In genomic region chr5:158677490-158677838, GRCh38 we compare ENCODE assay signal across 27 cellular contexts.
DNase-seq lines count a peak whose midpoint lies in the region; ATAC-seq and TF ChIP-seq lines count a peak whose summit lies in the region.
"Had no signal": no experiment of that assay in that cellular context is flagged by ENCODE, and none has a peak within 500 bp of the region (broad histone marks: within the 10 kb centered on the region; RNA-seq: fewer than 3 reads in every experiment).

No MANE protein-coding gene starts in this region.

- H3K4me1 ChIP-seq in BLaER1 treated with 17β-estradiol and CSF1 and Interleukin-3, amounts not matched to agents 10 nM and 100 nM: peaks cover 16 to 75% (median 61%) of the 10 kb centered on the region in 10 experiments
- peaks cover 12% of the 10 kb centered on the region for H3K4me1 ChIP-seq in GM23338 (ENCODE audit: insufficient read depth)
- H3K4me1 ChIP-seq: ascending aorta, tibial artery had no signal

- no peak for TF ChIP-seq RAD21 in neural cell (conservative IDR thresholded peaks at IDR 0.05)

- peaks cover 29% of the 10 kb centered on the region for H3K4me1 Mint-ChIP-seq in GM23338
- H3K4me1 Mint-ChIP-seq in activated naive CD8-positive, alpha-beta T cell treated with anti-CD3 and anti-CD28 coated beads, Interleukin-2, amount 10 ng/mL, durations not matched to agents 7 days and 5 days: peaks cover 8% of the 10 kb centered on the region

- H3K36me3 ChIP-seq in BLaER1 treated with 17β-estradiol and CSF1 and Interleukin-3, amounts not matched to agents 10 nM and 100 nM: peaks cover 0 to 6% (median 0%) of the 10 kb centered on the region in 11 experiments; a peak in 3 of 22 replicates
- no peaks in the 10 kb centered on the region for H3K36me3 ChIP-seq in GM23338 (ENCODE audit: insufficient read depth)
- H3K36me3 ChIP-seq in neural cell (ENCODE audit: insufficient read depth, low read length): no peaks in the 10 kb centered on the region
- H3K36me3 ChIP-seq: ascending aorta, neutrophil, tibial artery had no signal

- peak overlapping the region in 4 of 11 experiments; percentile 59 to 70 (median 60); a peak in 4 of 22 replicates for H3K27ac ChIP-seq in BLaER1 treated with 17β-estradiol and CSF1 and Interleukin-3, amounts not matched to agents 10 nM and 100 nM
- H3K27ac ChIP-seq in GM23338 (ENCODE audit: low read depth) (no peak overlapping the region), neural cell (ENCODE audit: low read length) (no peak overlapping the region)
- H3K27ac ChIP-seq: ascending aorta, neutrophil, tibial artery had no signal

- no peaks in the 10 kb centered on the region for H3K36me3 Mint-ChIP-seq in GM23338 (ENCODE audit: low read depth)
- no peaks in the 10 kb centered on the region for H3K36me3 Mint-ChIP-seq in activated naive CD8-positive, alpha-beta T cell treated with anti-CD3 and anti-CD28 coated beads, Interleukin-2, amount 10 ng/mL, durations not matched to agents 7 days and 5 days
- H3K36me3 Mint-ChIP-seq: activated naive CD8-positive, alpha-beta T cell had no signal

- no peak for TF ChIP-seq EP300 in neural cell (conservative IDR thresholded peaks at IDR 0.05; ENCODE audit: poor library complexity, severe bottlenecking)

- peaks cover 16 to 31% (median 25%) of the 10 kb centered on the region in 11 experiments; a peak in 20 of 22 replicates for H3K9me3 ChIP-seq in BLaER1 treated with 17β-estradiol and CSF1 and Interleukin-3, amounts not matched to agents 10 nM and 100 nM (replicated peaks in 1 of 11)
- no peaks in the 10 kb centered on the region for H3K9me3 ChIP-seq in neural cell (ENCODE audit: low read length)
- H3K9me3 ChIP-seq: ascending aorta, mucosa of descending colon, neutrophil, tibial artery had no signal

- H3K9me2 ChIP-seq in GM23338 (ENCODE audit: insufficient read depth) (no peaks in the 10 kb centered on the region), neural cell (ENCODE audit: insufficient read depth, low read length) (no peaks in the 10 kb centered on the region)

- no peak overlapping the region for H3K27ac Mint-ChIP-seq in GM23338
- peak overlapping the region; percentile 19 for H3K27ac Mint-ChIP-seq in activated naive CD8-positive, alpha-beta T cell treated with anti-CD3 and anti-CD28 coated beads, Interleukin-2, amount 10 ng/mL, durations not matched to agents 7 days and 5 days
- H3K27ac Mint-ChIP-seq: activated naive CD8-positive, alpha-beta T cell; T-helper 2 cell treated with Interferon-gamma antibody and Interleukin-4, amounts not matched to agents 5 μg/mL and 100 μg/mL, for 36 hours had no signal

- H2AFZ ChIP-seq in GM23338: peak overlapping the region; percentile 14; the same call in 1 of the 2 replicates
- no peak overlapping the region for H2AFZ ChIP-seq in neural cell (ENCODE audit: low read depth, low read length)

- H3K79me2 ChIP-seq in GM23338 (replicated peaks; ENCODE audit: insufficient read depth): no peaks in the 10 kb centered on the region
- no peaks in the 10 kb centered on the region for H3K79me2 ChIP-seq in neural cell (replicated peaks; ENCODE audit: insufficient read depth, low read length)

- no peaks in the 10 kb centered on the region for H3K27me3 ChIP-seq in BLaER1 treated with 17β-estradiol and CSF1 and Interleukin-3, amounts not matched to agents 10 nM and 100 nM
- H3K27me3 ChIP-seq in GM23338 (ENCODE audit: insufficient read depth) (no peaks in the 10 kb centered on the region), neural cell (ENCODE audit: insufficient read depth, low read depth, low read length) (no peaks in the 10 kb centered on the region)
- H3K27me3 ChIP-seq: ascending aorta, tibial artery had no signal

- ATAC-seq in GM23338: peak; percentile 45
- no peak for ATAC-seq in activated naive CD8-positive, alpha-beta T cell treated with anti-CD3 and anti-CD28 coated beads, Interleukin-2, amount 10 ng/mL, durations not matched to agents 7 days and 5 days (ENCODE audit: low read depth)
- no peak for ATAC-seq in HG03095 (IDR thresholded peaks at IDR 0.05; ENCODE audit: unreplicated experiment)
- ATAC-seq: left colon, mucosa of descending colon, right cardiac atrium had no signal

- H3K4me3 Mint-ChIP-seq in GM23338: peak overlapping the region; percentile 8; the same call in 1 of the 3 replicates
- H3K4me3 Mint-ChIP-seq in activated naive CD8-positive, alpha-beta T cell treated with anti-CD3 and anti-CD28 coated beads, Interleukin-2, amount 10 ng/mL, durations not matched to agents 7 days and 5 days: peak overlapping the region; percentile 21
- H3K4me3 Mint-ChIP-seq: activated naive CD8-positive, alpha-beta T cell; T-helper 2 cell treated with Interferon-gamma antibody and Interleukin-4, amounts not matched to agents 5 μg/mL and 100 μg/mL, for 36 hours had no signal

- DNase-seq in GM23338 (ENCODE audit: low spot score) (no peak), DMS53 treated with DMSO at 0.1 percent for 48 hours (lab: John Stamatoyannopoulos, UW; ENCODE audit: unreplicated experiment) (no peak), NCI-H2171 treated with DMSO at 0.1 percent for 48 hours (lab: John Stamatoyannopoulos, UW) (no peak)
- no peak for DNase-seq in activated naive CD8-positive, alpha-beta T cell treated with anti-CD3 and anti-CD28 coated beads, Interleukin-2, amount 10 ng/mL, durations not matched to agents 7 days and 5 days
- DNase-seq: ACHN; activated CD4-positive, alpha-beta T cell treated with anti-CD3 and anti-CD28 coated beads for 4 hours; activated effector memory CD4-positive, alpha-beta T cell treated with anti-CD3 and anti-CD28 coated beads, Interleukin-2, amount 50 U/mL, for 16 hours; COR-L47; GDM1; GOT3; left colon; mucosa of descending colon; NCI-H1694 treated with DMSO at 0.1 percent for 48 hours; NCI-H2171; NCI-H524; posterior cingulate gyrus; right cardiac atrium; Right ventricle myocardium superior; stimulated activated CD4-positive, alpha-beta T cell treated with anti-CD3 and anti-CD28 coated beads, Interleukin-2, amount 100 ng/mL, for 24 hours; tibial artery had no signal

- POLR2A ChIA-PET in activated naive CD8-positive, alpha-beta T cell treated with anti-CD3 and anti-CD28 coated beads, Interleukin-2, amount 10 ng/mL, durations not matched to agents 7 days and 5 days (lab: Charles Lee): no interaction called here

- TF ChIP-seq CTCF in GM23338 (conservative IDR thresholded peaks at IDR 0.05; ENCODE audit: low read depth in 2 of 2): no peak
- peak; percentile 1 for TF ChIP-seq CTCF in neural cell (IDR thresholded peaks at IDR 0.05; ENCODE audit: poor library complexity, severe bottlenecking)

- H4K20me1 ChIP-seq in BLaER1 treated with 17β-estradiol and CSF1 and Interleukin-3, amounts not matched to agents 10 nM and 100 nM: no peaks in the 10 kb centered on the region
- no peaks in the 10 kb centered on the region for H4K20me1 ChIP-seq in GM23338 (replicated peaks; ENCODE audit: insufficient read depth)
- no peaks in the 10 kb centered on the region for H4K20me1 ChIP-seq in neural cell (ENCODE audit: insufficient read depth)

- peak overlapping the region in 4 of 10 experiments; percentile 1 to 52 (median 40); a peak in 7 of 20 replicates for H3K4me3 ChIP-seq in BLaER1 treated with 17β-estradiol and CSF1 and Interleukin-3, amounts not matched to agents 10 nM and 100 nM
- no peak overlapping the region for H3K4me3 ChIP-seq in GM23338
- no peak overlapping the region for H3K4me3 ChIP-seq in neural cell (ENCODE audit: low read length)
- H3K4me3 ChIP-seq: ascending aorta, mucosa of descending colon, tibial artery had no signal

- H3K27me3 Mint-ChIP-seq in GM23338 (ENCODE audit: insufficient read depth, low read depth, poor library complexity): no peaks in the 10 kb centered on the region
- peaks cover 2% of the 10 kb centered on the region for H3K27me3 Mint-ChIP-seq in activated naive CD8-positive, alpha-beta T cell treated with anti-CD3 and anti-CD28 coated beads, Interleukin-2, amount 10 ng/mL, durations not matched to agents 7 days and 5 days

- no peaks in the 10 kb centered on the region for H3K9me3 Mint-ChIP-seq in GM23338
- no peaks in the 10 kb centered on the region for H3K9me3 Mint-ChIP-seq in activated naive CD8-positive, alpha-beta T cell treated with anti-CD3 and anti-CD28 coated beads, Interleukin-2, amount 10 ng/mL, durations not matched to agents 7 days and 5 days
- H3K9me3 Mint-ChIP-seq: T-helper 2 cell treated with Interferon-gamma antibody and Interleukin-4, amounts not matched to agents 5 μg/mL and 100 μg/mL, for 36 hours had no signal

- peak overlapping the region; percentile 64 to 84 (median 79) for H3K4me2 ChIP-seq in BLaER1 treated with 17β-estradiol and CSF1 and Interleukin-3, amounts not matched to agents 10 nM and 100 nM
- H3K4me2 ChIP-seq in GM23338 (peak overlapping the region; percentile 58; the same call in 1 of the 2 replicates), neural cell (ENCODE audit: low read length) (no peak overlapping the region)

- peak overlapping the region in 5 of 11 experiments; percentile 55 to 73 (median 64); a peak in 6 of 22 replicates for H3K9ac ChIP-seq in BLaER1 treated with 17β-estradiol and CSF1 and Interleukin-3, amounts not matched to agents 10 nM and 100 nM
- no peak overlapping the region for H3K9ac ChIP-seq in neural cell (ENCODE audit: low read length)

- no peaks in the 10 kb centered on the region for H3F3A ChIP-seq in GM23338 (replicated peaks; ENCODE audit: low read depth)
- H3F3A ChIP-seq in neural cell (ENCODE audit: insufficient read depth, low read length, poor library complexity, severe bottlenecking): no peaks in the 10 kb centered on the region

TF ChIP-seq in GM23338, 12 proteins besides CTCF, POLR2A, EP300 and RAD21 (continues in another document):
- TF ChIP-seq EZH2phosphoT487 (IDR thresholded peaks at IDR 0.05; ENCODE audit: unreplicated experiment): no peak
